15 cellular contexts compared by ENCODE assay signal in the genomic region with DNA sequence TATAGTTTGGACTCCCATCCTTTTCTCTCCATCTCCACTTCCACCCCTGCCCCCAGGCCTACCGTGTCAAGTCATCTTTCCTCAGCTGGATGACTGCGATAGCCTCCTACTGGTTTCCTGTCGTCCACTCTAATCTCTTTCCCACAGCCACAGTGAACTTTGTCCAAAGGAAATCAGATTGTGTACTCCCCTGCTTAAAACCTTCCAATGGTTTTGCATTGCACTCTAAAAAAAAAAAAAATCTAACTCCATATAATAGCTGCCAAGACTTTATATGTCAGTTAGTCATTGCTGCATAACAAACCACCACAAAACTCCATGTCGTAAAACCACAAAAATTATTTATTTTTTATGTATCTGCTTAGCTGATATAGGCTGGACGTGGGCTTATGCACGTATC.
"Had no signal": no experiment of that assay in that cellular context is flagged by ENCODE, and none has a peak within 500 bp of the region (broad histone marks: within the 10 kb centered on the region; RNA-seq: fewer than 3 reads in every experiment).

No MANE protein-coding gene starts in this region.

- H3K4me3 Mint-ChIP-seq: activated B cell treated with CpG ODN at 0.5 μM for 24 hours; activated naive CD8-positive, alpha-beta T cell; activated T-cell treated with anti-CD3 and anti-CD28 coated beads, Interleukin-2, amount 50 U/mL, for 72 hours; naive thymus-derived CD4-positive, alpha-beta T cell; stimulated activated naive B cell treated with anti-CD40 and anti-IgM and Interleukin-4, amounts not matched to agents 10 μg/mL and 1 μg/mL and 100 μg/mL, for 72 hours had no signal

- H3K4me1 Mint-ChIP-seq: naive thymus-derived CD4-positive, alpha-beta T cell had no signal

- H3K36me3 Mint-ChIP-seq: activated naive CD8-positive, alpha-beta T cell; naive thymus-derived CD4-positive, alpha-beta T cell; stimulated activated naive B cell treated with anti-CD40 and anti-IgM and Interleukin-4, amounts not matched to agents 10 μg/mL and 1 μg/mL and 100 μg/mL, for 72 hours had no signal

- H3K27me3 Mint-ChIP-seq: activated B cell treated with CpG ODN at 0.5 μM for 24 hours; activated naive CD8-positive, alpha-beta T cell; stimulated activated naive B cell treated with anti-CD40 and anti-IgM and Interleukin-4, amounts not matched to agents 10 μg/mL and 1 μg/mL and 100 μg/mL, for 72 hours had no signal

- DNase-seq: activated B cell treated with CpG ODN at 0.5 μM for 24 hours; activated CD4-positive, alpha-beta T cell treated with anti-CD3 and anti-CD28 coated beads for 48 hours; activated CD8-positive, alpha-beta memory T cell treated with anti-CD3 and anti-CD28 coated beads, Interleukin-2, amount 50 U/mL, for 48 hours; activated gamma-delta T cell; activated T-cell treated with anti-CD3 and anti-CD28 coated beads, Interleukin-2, amount 50 U/mL, for 72 hours; cerebellar nuclear complex; effector memory CD4-positive, alpha-beta T cell; foreskin melanocyte; mammary epithelial cell; mucosa of descending colon; naive thymus-derived CD4-positive, alpha-beta T cell; stimulated activated CD4-positive, alpha-beta T cell treated with anti-CD3 and anti-CD28 coated beads, Interleukin-2, amount 100 ng/mL, for 48 hours; stimulated activated naive B cell treated with anti-CD40 and anti-IgM and Interleukin-4, amounts not matched to agents 10 μg/mL and 1 μg/mL and 100 μg/mL, for 72 hours; thyroid gland had no signal

- H3K27ac Mint-ChIP-seq: activated B cell treated with CpG ODN at 0.5 μM for 24 hours; activated naive CD8-positive, alpha-beta T cell; activated T-cell treated with anti-CD3 and anti-CD28 coated beads, Interleukin-2, amount 50 U/mL, for 72 hours; naive thymus-derived CD4-positive, alpha-beta T cell; stimulated activated naive B cell treated with anti-CD40 and anti-IgM and Interleukin-4, amounts not matched to agents 10 μg/mL and 1 μg/mL and 100 μg/mL, for 72 hours had no signal

- H3K9me3 Mint-ChIP-seq: activated B cell treated with CpG ODN at 0.5 μM for 24 hours had no signal
